In genomic region chr13:105485061-105485460, GRCh38 we compare ENCODE assay signal across 7 cellular contexts. TPM values are rescaled to one million over a fixed set of nuclear protein-coding genes. Genes with fewer than 3 reads are reported as not detected.
"Had no signal": no experiment of that assay in that cellular context is flagged by ENCODE, and none has a peak within 500 bp of the region (broad histone marks: within the 10 kb centered on the region; RNA-seq: fewer than 3 reads in every experiment).

No MANE protein-coding gene starts in this region.

- H3K27me3 Mint-ChIP-seq: IgD-negative memory B cell had no signal

- H3K9me3 Mint-ChIP-seq: H9 had no signal

- H3K36me3 Mint-ChIP-seq: IgD-negative memory B cell had no signal

- H3K4me1 Mint-ChIP-seq: GM23338, H9, IgD-negative memory B cell had no signal

- H3K27ac Mint-ChIP-seq: GM23338, H9, IgD-negative memory B cell had no signal

- ATAC-seq: GM23338 had no signal

- H3K4me3 Mint-ChIP-seq: GM23338, H9, IgD-negative memory B cell had no signal

- DNase-seq: H9, HCEC 1CT, KBM-7 had no signal

RNA-seq across cellular contexts. Expression of gene DAOA, which starts 19.2 kb away (rescaled TPM):
- total RNA-seq: GM23338, H1, H9, HT-29 had no signal
